Comparison of ENCODE assay signal across 8 cellular contexts in genomic region chr5:141969783-141970741, GRCh38. TPM values are rescaled to one million over a fixed set of nuclear protein-coding genes. Genes with fewer than 3 reads are reported as not detected.
A peak's percentile ranks its signal among the peaks of the same experiment; 100 is the strongest.
DNase-seq lines count a peak whose midpoint lies in the region; ATAC-seq and TF ChIP-seq lines count a peak whose summit lies in the region.

No MANE protein-coding gene starts in this region.

- DNase-seq in H7 (peak; percentile 37), LNCaP clone FGC (ENCODE audit: low read depth) (peak; percentile 40), immature natural killer cell (peak in 1 of 3 donors; percentile 11), NCI-H2171 treated with DMSO at 0.1 percent for 48 hours (lab: John Stamatoyannopoulos, UW) (no peak)
- DNase-seq in activated naive CD8-positive, alpha-beta T cell treated with anti-CD3 and anti-CD28 coated beads for 36 hours, result peak; percentile 18
- no peak for DNase-seq in activated CD4-positive, CD25-positive, alpha-beta regulatory T cell (lab: John Stamatoyannopoulos, UW)

- TF ChIP-seq CTCF in LNCaP clone FGC (IDR thresholded peaks at IDR 0.05; ENCODE audit: control insufficient read depth, extremely low read depth, insufficient read depth), result no peak

- no peaks in the 10 kb centered on the region for H3K27me3 ChIP-seq in H7 (ENCODE audit: control insufficient read depth, insufficient read depth, low read length)

- no peaks in the 10 kb centered on the region for H3K27me3 Mint-ChIP-seq in activated naive CD8-positive, alpha-beta T cell treated with anti-CD3 and anti-CD28 coated beads for 36 hours
- peaks cover 2 to 8% (median 2%) of the 10 kb centered on the region in 3 donors for H3K27me3 Mint-ChIP-seq in immature natural killer cell (ENCODE audit: low read depth in 3 of 3)

- peaks cover 38% of the 10 kb centered on the region for H3K4me1 Mint-ChIP-seq in activated naive CD8-positive, alpha-beta T cell treated with anti-CD3 and anti-CD28 coated beads for 36 hours
- H3K4me1 Mint-ChIP-seq in immature natural killer cell, result peaks cover 34 to 51% of the 10 kb centered on the region in 2 donors

- H3K27ac Mint-ChIP-seq in activated naive CD8-positive, alpha-beta T cell treated with anti-CD3 and anti-CD28 coated beads for 36 hours, result peak overlapping the region; percentile 95
- peak overlapping the region; percentile 95 to 98 (median 97) for H3K27ac Mint-ChIP-seq in immature natural killer cell

- H3K36me3 Mint-ChIP-seq in activated naive CD8-positive, alpha-beta T cell treated with anti-CD3 and anti-CD28 coated beads for 36 hours, result peaks cover 28% of the 10 kb centered on the region
- peaks cover 6 to 11% (median 10%) of the 10 kb centered on the region in 3 donors for H3K36me3 Mint-ChIP-seq in immature natural killer cell

- peak overlapping the region; percentile 91 for H3K4me3 ChIP-seq in H7 (ENCODE audit: insufficient read depth, low read depth, low read length)
- peak overlapping the region; percentile 87 for H3K4me3 ChIP-seq in LNCaP clone FGC (ENCODE audit: low read depth, low read length)

- H3K9me3 Mint-ChIP-seq in activated naive CD8-positive, alpha-beta T cell treated with anti-CD3 and anti-CD28 coated beads for 36 hours, result no peaks in the 10 kb centered on the region
- H3K9me3 Mint-ChIP-seq in immature natural killer cell, result no peaks in the 10 kb centered on the region

- peak overlapping the region; percentile 94 for H3K4me3 Mint-ChIP-seq in activated naive CD8-positive, alpha-beta T cell treated with anti-CD3 and anti-CD28 coated beads for 36 hours
- peak overlapping the region; percentile 91 to 95 (median 95) for H3K4me3 Mint-ChIP-seq in immature natural killer cell

- peaks cover 2% of the 10 kb centered on the region for H3K36me3 ChIP-seq in H7 (replicated peaks; ENCODE audit: control insufficient read depth, insufficient read depth, low read length)

- peak; percentile 64 for ATAC-seq in GM18499 (IDR thresholded peaks at IDR 0.05; ENCODE audit: insufficient read depth, unreplicated experiment)

- peak overlapping the region; percentile 80 for H3K27ac ChIP-seq in temporal lobe (ENCODE audit: low read depth, low read length)

RNA-seq across cellular contexts. Expression of gene RNF14, which starts 1.2 kb away (rescaled TPM):
- total RNA-seq in H7 (2014; rRNA removed; shearing (Covaris generic)), result 52.3 and 55.3 TPM in 2 replicates
- 10 to 100 TPM; 44.9 to 45.4 TPM for total RNA-seq in activated naive CD8-positive, alpha-beta T cell treated with anti-CD3 and anti-CD28 coated beads for 36 hours
- 10 to 100 TPM; 58.9 to 86.6 (median 70.9) TPM for polyA plus RNA-seq in immature natural killer cell
- total RNA-seq in temporal lobe, result 41.8 TPM

RNA-seq across cellular contexts. Expression of gene PCDH12, which starts 12.1 kb away (rescaled TPM):
- total RNA-seq in H7 (2014; rRNA removed; shearing (Covaris generic)), result 0.10 TPM in 1 of 2 replicates, not detected in the other
- total RNA-seq in activated naive CD8-positive, alpha-beta T cell treated with anti-CD3 and anti-CD28 coated beads for 36 hours, result 1 to 10 TPM; 1.3 to 1.5 TPM
- polyA plus RNA-seq in immature natural killer cell, result under 1 TPM in 2 of 3 donors, not detected in 1; 0.17 to 0.18 TPM
- total RNA-seq in temporal lobe, result 3.4 TPM

RNA-seq across cellular contexts. Expression of gene GNPDA1, which starts 42.8 kb away (rescaled TPM):
- total RNA-seq in H7 (2014; rRNA removed; shearing (Covaris generic)), result 72.2 and 87.0 TPM in 2 replicates
- 100 to 1,000 TPM; 140 to 148 TPM for total RNA-seq in activated naive CD8-positive, alpha-beta T cell treated with anti-CD3 and anti-CD28 coated beads for 36 hours
- 10 to 100 TPM; 17.5 to 35.9 (median 28.4) TPM for polyA plus RNA-seq in immature natural killer cell
- 16.0 TPM for total RNA-seq in temporal lobe

RNA-seq across cellular contexts. Expression of gene DELE1, which starts 46.4 kb away (rescaled TPM):
- 61.7 and 83.1 TPM in 2 replicates for total RNA-seq in H7 (2014; rRNA removed; shearing (Covaris generic))
- 10 to 100 TPM; 46.4 to 51.6 TPM for total RNA-seq in activated naive CD8-positive, alpha-beta T cell treated with anti-CD3 and anti-CD28 coated beads for 36 hours
- 10 to 100 TPM; 38.2 to 47.1 (median 44.7) TPM for polyA plus RNA-seq in immature natural killer cell
- 34.4 TPM for total RNA-seq in temporal lobe

Comparison
In these comparisons a context has a peak if more than half of its experiments do, and no peak if none do; other contexts are left out.
1. DNase-seq: peak in H7 (single experiment), LNCaP clone FGC (single experiment) and activated naive CD8-positive, alpha-beta T cell treated with anti-CD3 and anti-CD28 coated beads for 36 hours (single experiment); none in NCI-H2171 treated with DMSO at 0.1 percent for 48 hours (single experiment) and activated CD4-positive, CD25-positive, alpha-beta regulatory T cell (0 of 4).